In genomic region chr12:122702890-122703569, GRCh38 we compare ENCODE assay signal across 14 cellular contexts. TPM values are rescaled to one million over a fixed set of nuclear protein-coding genes. Genes with fewer than 3 reads are reported as not detected.
A peak's percentile ranks its signal among the peaks of the same experiment; 100 is the strongest.
DNase-seq lines count a peak whose midpoint lies in the region; ATAC-seq and TF ChIP-seq lines count a peak whose summit lies in the region.
"Not testable (repeated sequence)": the region's sequence is repeated elsewhere in the genome, so short reads cannot be mapped to it uniquely, and the experiment has no call there.
"Had no signal": no experiment of that assay in that cellular context is flagged by ENCODE, and none has a peak within 500 bp of the region (broad histone marks: within the 10 kb centered on the region; RNA-seq: fewer than 3 reads in every experiment).

Gene HCAR2 (minus strand): TSS chr12:122703357. CDS start chr12:122703283, 74 bp downstream.

- H3K14ac ChIP-seq in mesenchymal stem cell (ENCODE audit: low read length in 2 of 2): not testable (repeated sequence)

- TF ChIP-seq POLR2A in prostate gland (IDR thresholded peaks at IDR 0.05): peak; percentile 35

- H3K4ac ChIP-seq in mesenchymal stem cell (ENCODE audit: low read depth in 1 of 2, low read length in 2 of 2): peak within 1 kb of the TSS in 1 of 2 experiments; percentile 54

- peaks cover 23% of the 10 kb centered on the region for H3K4me1 ChIP-seq in RWPE2 (ENCODE audit: insufficient read depth, poor library complexity, severe bottlenecking)
- not testable (repeated sequence) for H3K4me1 ChIP-seq in mesenchymal stem cell (ENCODE audit: control insufficient read depth, insufficient read depth, low read depth, low read length); prostate gland (replicated peaks)

- intact Hi-C loops in Right ventricle myocardium superior (cut with DNase I); prostate gland (cut with DNase I): not testable (repeated sequence)

- not testable (repeated sequence) for H3K9me3 ChIP-seq in RWPE2 (ENCODE audit: severe bottlenecking); mesenchymal stem cell (ENCODE audit: control insufficient read depth, low read length); prostate gland

- peak within 1 kb of the TSS; percentile 66 for H4K91ac ChIP-seq in mesenchymal stem cell (ENCODE audit: low read length)

- not testable (repeated sequence) for H2BK5ac ChIP-seq in mesenchymal stem cell (ENCODE audit: low read depth, low read length, poor library complexity, severe bottlenecking)

- peak; percentile 62 for ATAC-seq in RWPE2 (ENCODE audit: low read depth)
- ATAC-seq in Right ventricle myocardium superior (ENCODE audit: poor library complexity): not testable (repeated sequence)

- not testable (repeated sequence) for H3K4me3 ChIP-seq in RWPE2 (ENCODE audit: severe bottlenecking); mesenchymal stem cell (ENCODE audit: insufficient read depth in 1 of 2, low read depth in 1 of 2, low read length in 2 of 2); prostate gland
- peak within 1 kb of the TSS; percentile 10 for H3K4me3 ChIP-seq in epithelial cell of esophagus (ENCODE audit: low read length)

- not testable (repeated sequence) for H3K79me1 ChIP-seq in mesenchymal stem cell (replicated peaks; ENCODE audit: low read length, poor library complexity, severe bottlenecking)

- H3K23ac ChIP-seq in mesenchymal stem cell (ENCODE audit: low read length in 2 of 2): not testable (repeated sequence)

- not testable (repeated sequence) for H3K27me3 ChIP-seq in RWPE2 (ENCODE audit: insufficient read depth, poor library complexity, severe bottlenecking); mesenchymal stem cell (ENCODE audit: control insufficient read depth in 1 of 2, insufficient read depth in 1 of 2, low read length in 2 of 2); prostate gland (replicated peaks; ENCODE audit: insufficient read depth)

- peak within 1 kb of the TSS; percentile 44 for H3K27ac ChIP-seq in RWPE2 (ENCODE audit: poor library complexity, severe bottlenecking)
- not testable (repeated sequence) for H3K27ac ChIP-seq in mesenchymal stem cell (ENCODE audit: low read length, poor library complexity, severe bottlenecking); prostate gland

- not testable (repeated sequence) for TF ChIP-seq CTCF in RWPE2 (IDR thresholded peaks at IDR 0.05; ENCODE audit: poor library complexity, severe bottlenecking); epithelial cell of esophagus (IDR thresholded peaks at IDR 0.05; ENCODE audit: insufficient read depth, low read depth, low read length, missing control alignments); prostate gland (IDR thresholded peaks at IDR 0.05)

- DNase-seq in GF-D8 (lab: John Stamatoyannopoulos, UW) (peak; percentile 29), NCI-H2107 treated with DMSO at 0.1 percent for 48 hours (lab: John Stamatoyannopoulos, UW; ENCODE audit: unreplicated experiment) (peak; percentile 24), epithelial cell of esophagus (ENCODE audit: low read depth) (peak; percentile 96), Right ventricle myocardium superior (peak; percentile 56), mesenchymal stem cell (peak; percentile 67), prostate gland (ENCODE audit: low spot score) (peak; percentile 28)
- DNase-seq in RWPE2 (ENCODE audit: low spot score): not testable (repeated sequence)

- H2BK15ac ChIP-seq in mesenchymal stem cell (ENCODE audit: low read depth, poor library complexity, severe bottlenecking): peak within 1 kb of the TSS; percentile 23

- not testable (repeated sequence) for H3K4me2 ChIP-seq in mesenchymal stem cell (ENCODE audit: low read length, poor library complexity, severe bottlenecking)

- H3K36me3 ChIP-seq in RWPE2 (ENCODE audit: low read depth); mesenchymal stem cell (ENCODE audit: control insufficient read depth in 1 of 2, insufficient read depth in 2 of 2, low read depth in 1 of 2, low read length in 2 of 2); prostate gland: not testable (repeated sequence)

- not testable (repeated sequence) for H2AK5ac ChIP-seq in mesenchymal stem cell (ENCODE audit: low read length, severe bottlenecking)

- H4K8ac ChIP-seq in mesenchymal stem cell (ENCODE audit: low read length): not testable (repeated sequence)

- WGBS in mesenchymal stem cell: 96% methylated on average over 17 of the region's 20 CpGs
- 72% methylated on average over 20 of the region's 20 CpGs for WGBS in prostate gland

- peak within 1 kb of the TSS; percentile 43 to 59 for H3K18ac ChIP-seq in mesenchymal stem cell (ENCODE audit: low read depth in 1 of 2, low read length in 2 of 2)

- not testable (repeated sequence) for H2BK120ac ChIP-seq in mesenchymal stem cell (ENCODE audit: low read depth, low read length)

- H3K9ac ChIP-seq in mesenchymal stem cell (ENCODE audit: low read length): not testable (repeated sequence)

- H2BK12ac ChIP-seq in mesenchymal stem cell (ENCODE audit: low read length in 2 of 2): peak within 1 kb of the TSS in 1 of 2 experiments; percentile 59

- H2AFZ ChIP-seq in mesenchymal stem cell (ENCODE audit: low read depth, low read length): not testable (repeated sequence)

RNA-seq across cellular contexts. Expression of gene HCAR2, which starts in this region (rescaled TPM):
- total RNA-seq in Right ventricle myocardium superior (0.27 TPM), prostate gland (1 to 10 TPM; 1.6 to 2.7 TPM)
- polyA plus RNA-seq in mesenchymal stem cell (2013, experiment 1 of 2): 3.9 TPM
- polyA plus RNA-seq in mesenchymal stem cell (2013, experiment 2 of 2): 4.1 TPM
- total RNA-seq: activated B cell treated with CpG ODN at 0.5 μM for 24 hours; activated T-cell treated with anti-CD3 and anti-CD28 coated beads, Interleukin-2, amount 50 U/mL, for 4 hours; CD8-positive, alpha-beta memory T cell; HT1080; K562; SJSA1; uterus had no signal
- polyA plus RNA-seq: CD8-positive, alpha-beta memory T cell; K562 had no signal

Comparison
In these comparisons a context has a peak if more than half of its experiments do, and no peak if none do; other contexts are left out.
1. Peak in DNase-seq in Right ventricle myocardium superior; RNA of the gene not detected or under 1 TPM.